ENCODE assay signal across 14 cellular contexts in the genomic region with DNA sequence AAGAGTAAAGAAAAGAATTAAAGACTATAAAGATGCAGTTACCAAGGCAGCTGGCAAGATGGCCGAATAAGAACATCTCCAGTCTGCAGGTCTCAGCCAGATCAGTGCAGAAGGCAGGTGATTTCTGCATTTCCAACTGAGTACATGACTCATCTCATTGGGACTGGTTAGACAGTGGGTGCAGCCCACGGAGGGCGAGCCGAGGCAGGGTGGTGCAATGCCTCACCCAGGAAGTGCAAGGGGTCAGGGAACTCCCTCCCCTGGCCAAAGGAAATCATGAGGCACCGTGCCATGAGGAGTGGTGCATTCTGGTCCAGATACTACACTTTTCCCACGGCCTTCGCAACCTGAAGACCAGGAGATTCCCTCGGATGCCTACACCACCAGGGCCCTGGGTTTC. TPM values are rescaled to one million over a fixed set of nuclear protein-coding genes. Genes with fewer than 3 reads are reported as not detected.
DNase-seq lines count a peak whose midpoint lies in the region; ATAC-seq, FAIRE-seq and TF ChIP-seq lines count a peak whose summit lies in the region.
"Had no signal": no experiment of that assay in that cellular context is flagged by ENCODE, and none has a peak within 500 bp of the region (broad histone marks: within the 10 kb centered on the region; RNA-seq: fewer than 3 reads in every experiment).

No MANE protein-coding gene starts in this region.

- FAIRE-seq in bronchial epithelial cell (lab: Jason Lieb, UNC): no peak

- no peak overlapping the region for H3K4me3 Mint-ChIP-seq in natural killer cell
- H3K4me3 Mint-ChIP-seq in stimulated activated naive B cell treated with anti-CD40 and anti-IgM and Interleukin-4, amounts not matched to agents 10 μg/mL and 1 μg/mL and 100 μg/mL, for 72 hours: no peak overlapping the region

- H3K27me3 ChIP-seq in MG63 (no peaks in the 10 kb centered on the region), bronchial epithelial cell (ENCODE audit: control insufficient read depth, insufficient read depth, low read length) (no peaks in the 10 kb centered on the region)
- H3K27me3 ChIP-seq: hepatocyte, neutrophil, SJCRH30, vagina had no signal

- intact Hi-C loops in natural killer cell (cut with micrococcal nuclease): no loop called here

- no peaks in the 10 kb centered on the region for H3K27me3 Mint-ChIP-seq in natural killer cell (ENCODE audit: low read depth in 2 of 2)
- no peaks in the 10 kb centered on the region for H3K27me3 Mint-ChIP-seq in stimulated activated naive B cell treated with anti-CD40 and anti-IgM and Interleukin-4, amounts not matched to agents 10 μg/mL and 1 μg/mL and 100 μg/mL, for 72 hours

- no peak overlapping the region for H3K4me3 ChIP-seq in MG63
- no peak overlapping the region for H3K4me3 ChIP-seq in bronchial epithelial cell (ENCODE audit: low read depth, low read length)
- H3K4me3 ChIP-seq: hepatocyte, SJCRH30, vagina had no signal

- no peaks in the 10 kb centered on the region for H3K36me3 ChIP-seq in MG63
- no peaks in the 10 kb centered on the region for H3K36me3 ChIP-seq in bronchial epithelial cell (ENCODE audit: control insufficient read depth, insufficient read depth, low read length)
- H3K36me3 ChIP-seq: neutrophil, SJCRH30, vagina had no signal

- DNase-seq in activated CD4-positive, alpha-beta T cell treated with anti-CD3 and anti-CD28 coated beads, Interleukin-2, amount 50 U/mL, for 48 hours: peak; percentile 0 to 4
- DNase-seq in activated CD4-positive, alpha-beta T cell treated with anti-CD3 and anti-CD28 coated beads for 1 hour: no peak
- DNase-seq in MG63: peak; percentile 4
- DNase-seq in bronchial epithelial cell (ENCODE audit: low read depth): peak; percentile 80
- DNase-seq in natural killer cell: peak; percentile 14
- no peak for DNase-seq in KG1 (lab: John Stamatoyannopoulos, UW)
- no peak for DNase-seq in retina
- DNase-seq in stimulated activated naive B cell treated with anti-CD40 and anti-IgM and Interleukin-4, amounts not matched to agents 10 μg/mL and 1 μg/mL and 100 μg/mL, for 72 hours: no peak
- DNase-seq: kidney glomerular epithelial cell, NCI-H187, SJCRH30 had no signal

- no peaks in the 10 kb centered on the region for H3K36me3 Mint-ChIP-seq in natural killer cell
- peaks cover 7 to 8% of the 10 kb centered on the region in 2 donors for H3K36me3 Mint-ChIP-seq in stimulated activated naive B cell treated with anti-CD40 and anti-IgM and Interleukin-4, amounts not matched to agents 10 μg/mL and 1 μg/mL and 100 μg/mL, for 72 hours

- peaks cover 0 to 14% of the 10 kb centered on the region in 2 donors for H3K4me1 Mint-ChIP-seq in natural killer cell
- no peaks in the 10 kb centered on the region for H3K4me1 Mint-ChIP-seq in stimulated activated naive B cell treated with anti-CD40 and anti-IgM and Interleukin-4, amounts not matched to agents 10 μg/mL and 1 μg/mL and 100 μg/mL, for 72 hours

- no peaks in the 10 kb centered on the region for H3K9me3 Mint-ChIP-seq in natural killer cell
- peaks cover 2 to 4% of the 10 kb centered on the region in 2 donors for H3K9me3 Mint-ChIP-seq in stimulated activated naive B cell treated with anti-CD40 and anti-IgM and Interleukin-4, amounts not matched to agents 10 μg/mL and 1 μg/mL and 100 μg/mL, for 72 hours

- no peaks in the 10 kb centered on the region for H3K9me3 ChIP-seq in MG63
- H3K9me3 ChIP-seq: neutrophil, SJCRH30, vagina had no signal

- peak overlapping the region in 1 of 2 donors; percentile 65 for H3K27ac Mint-ChIP-seq in natural killer cell
- H3K27ac Mint-ChIP-seq in stimulated activated naive B cell treated with anti-CD40 and anti-IgM and Interleukin-4, amounts not matched to agents 10 μg/mL and 1 μg/mL and 100 μg/mL, for 72 hours: no peak overlapping the region

- TF ChIP-seq CTCF in bronchial epithelial cell (IDR thresholded peaks at IDR 0.05; ENCODE audit: insufficient read depth, low read length, severe bottlenecking) (no peak), natural killer cell (IDR thresholded peaks at IDR 0.05) (no peak)

- ATAC-seq in natural killer cell: peak in 2 of 3 donors; percentile 57
- ATAC-seq in stimulated activated naive B cell treated with anti-CD40 and anti-IgM and Interleukin-4, amounts not matched to agents 10 μg/mL and 1 μg/mL and 100 μg/mL, for 72 hours (replicated peaks): no peak

RNA-seq across cellular contexts. Expression of a gene that starts 20.5 kb away (rescaled TPM):
- 4.1 and 4.4 TPM in 2 replicates for total RNA-seq in MG63 (2014; rRNA removed; shearing (Covaris generic); ENCODE audit: low replicate concordance)
- total RNA-seq in bronchial epithelial cell (1.3 and 2.2 TPM in 2 replicates), natural killer cell (10 to 100 TPM in 2 of 3 donors, 1 to 10 TPM in 1; 9.6 to 12.9 (median 11.0) TPM)

Comparison
In these comparisons a context has a peak if more than half of its experiments do, and no peak if none do; other contexts are left out.
1. DNase-seq: peak in activated CD4-positive, alpha-beta T cell treated with anti-CD3 and anti-CD28 coated beads, Interleukin-2, amount 50 U/mL, for 48 hours (2 of 2), MG63 (single experiment), bronchial epithelial cell (single experiment) and natural killer cell (single experiment); none in activated CD4-positive, alpha-beta T cell treated with anti-CD3 and anti-CD28 coated beads for 1 hour (single experiment), KG1 (single experiment), retina (single experiment) and stimulated activated naive B cell treated with anti-CD40 and anti-IgM and Interleukin-4, amounts not matched to agents 10 μg/mL and 1 μg/mL and 100 μg/mL, for 72 hours (single experiment).
2. ATAC-seq: peak in natural killer cell (2 of 3); none in stimulated activated naive B cell treated with anti-CD40 and anti-IgM and Interleukin-4, amounts not matched to agents 10 μg/mL and 1 μg/mL and 100 μg/mL, for 72 hours (0 of 2).